11 cellular contexts compared by ENCODE assay signal in the genomic region with DNA sequence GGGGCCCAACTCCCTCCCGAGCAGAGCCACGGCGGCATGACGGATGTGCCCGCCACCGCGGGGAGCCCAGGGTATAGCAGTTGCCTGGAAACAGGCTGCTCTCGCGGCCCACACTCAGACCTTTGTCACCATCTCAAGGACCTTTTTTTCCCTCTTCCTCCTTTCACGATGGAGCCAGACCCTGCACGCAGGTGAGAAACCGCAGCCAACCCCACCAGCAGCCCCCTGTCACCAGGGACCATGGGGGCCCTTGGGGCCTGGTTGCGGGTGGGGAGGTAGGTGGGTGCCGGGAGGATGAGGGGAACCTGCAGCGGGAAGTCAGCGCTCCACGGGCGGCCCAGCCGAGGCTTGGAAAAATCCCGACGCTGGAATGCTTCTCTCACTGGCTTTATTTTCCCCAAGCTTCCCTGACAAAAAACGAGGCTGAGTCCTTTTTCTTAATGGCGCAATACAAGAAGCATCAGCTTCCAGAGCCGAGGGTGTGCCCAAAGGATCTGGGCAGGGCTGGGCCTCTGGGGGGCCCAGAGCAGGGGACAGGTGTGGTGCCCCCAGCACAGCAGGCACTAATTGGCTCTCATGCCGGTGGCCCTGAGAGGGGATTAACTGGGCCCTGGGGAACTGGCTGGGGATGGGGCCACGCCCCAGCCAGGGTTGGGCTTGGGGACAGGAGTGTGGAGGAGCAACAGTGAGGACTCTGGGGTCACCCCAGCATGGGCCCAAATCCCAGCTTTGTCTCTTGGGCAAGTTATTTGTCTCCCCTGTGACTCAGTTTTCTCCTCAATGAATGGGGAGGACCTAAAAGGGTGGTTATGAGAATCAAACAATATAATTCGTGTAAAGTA. TPM values are rescaled to one million over a fixed set of nuclear protein-coding genes. Genes with fewer than 3 reads are reported as not detected.
DNase-seq lines count a peak whose midpoint lies in the region; ATAC-seq and TF ChIP-seq lines count a peak whose summit lies in the region.
"Had no signal": no experiment of that assay in that cellular context is flagged by ENCODE, and none has a peak within 500 bp of the region (broad histone marks: within the 10 kb centered on the region; RNA-seq: fewer than 3 reads in every experiment).

No MANE protein-coding gene starts in this region.

- H3K36me3 Mint-ChIP-seq in activated T-cell treated with anti-CD3 and anti-CD28 coated beads, Interleukin-2, amount 50 U/mL, for 72 hours (ENCODE audit: insufficient read depth in 2 of 2) = no peaks in the 10 kb centered on the region
- H3K36me3 Mint-ChIP-seq in natural killer cell = no peaks in the 10 kb centered on the region

- DNase-seq in NCI-H187 (lab: John Stamatoyannopoulos, UW) = peak; percentile 66 to 74
- DNase-seq in NCI-H187 treated with DMSO at 0.1 percent for 48 hours (lab: John Stamatoyannopoulos, UW) = no peak
- no peak for DNase-seq in activated T-cell treated with anti-CD3 and anti-CD28 coated beads, Interleukin-2, amount 50 U/mL, for 72 hours
- peak; percentile 52 for DNase-seq in natural killer cell
- no peak for DNase-seq in HPDE6-E6E7 (ENCODE audit: extremely low spot score)
- no peak for DNase-seq in SIG-M5 (lab: John Stamatoyannopoulos, UW)
- DNase-seq in lower lobe of right lung = no peak
- DNase-seq: central memory CD4-positive, alpha-beta T cell; stimulated activated CD4-positive, alpha-beta T cell treated with anti-CD3 and anti-CD28 coated beads, Interleukin-2, amount 100 ng/mL, for 48 hours had no signal

- H3K27ac Mint-ChIP-seq in activated T-cell treated with anti-CD3 and anti-CD28 coated beads, Interleukin-2, amount 50 U/mL, for 72 hours = no peak overlapping the region
- peak overlapping the region; percentile 92 to 93 for H3K27ac Mint-ChIP-seq in natural killer cell

- intact Hi-C loops in natural killer cell (cut with micrococcal nuclease) = no loop called here
- intact Hi-C loops in lower lobe of right lung (cut with DNase I) = no loop called here

- no peaks in the 10 kb centered on the region for H3K9me3 Mint-ChIP-seq in activated T-cell treated with anti-CD3 and anti-CD28 coated beads, Interleukin-2, amount 50 U/mL, for 72 hours
- H3K9me3 Mint-ChIP-seq in natural killer cell = no peaks in the 10 kb centered on the region
- H3K9me3 Mint-ChIP-seq: neural crest cell had no signal

- H3K4me1 Mint-ChIP-seq in activated T-cell treated with anti-CD3 and anti-CD28 coated beads, Interleukin-2, amount 50 U/mL, for 72 hours (ENCODE audit: low read depth) = peaks cover 43% of the 10 kb centered on the region
- H3K4me1 Mint-ChIP-seq in natural killer cell = peaks cover 71 to 82% of the 10 kb centered on the region in 2 donors

- peaks cover 26% of the 10 kb centered on the region; the same call in 1 of the 2 replicates for H3K4me1 ChIP-seq in HUES6 (ENCODE audit: control insufficient read depth, insufficient read depth, low read length)
- peaks cover 14% of the 10 kb centered on the region for H3K4me1 ChIP-seq in lower lobe of right lung

- H3K4me3 ChIP-seq in HUES6 (ENCODE audit: low read depth, low read length) (peak overlapping the region; percentile 22; the same call in 1 of the 2 replicates), lower lobe of right lung (no peak overlapping the region)

- H3K27ac ChIP-seq in HUES6 (ENCODE audit: low read depth, low read length) (no peak overlapping the region), lower lobe of right lung (no peak overlapping the region)

- ATAC-seq in activated T-cell treated with anti-CD3 and anti-CD28 coated beads, Interleukin-2, amount 50 U/mL, for 72 hours (replicated peaks in 1 of 2) = peak; percentile 61 to 69
- ATAC-seq in natural killer cell = peak; percentile 67 to 81 (median 76)
- ATAC-seq in lower lobe of right lung = no peak

- H3K9me3 ChIP-seq in HUES6 (ENCODE audit: control insufficient read depth, insufficient read depth, low read depth, low read length) (no peaks in the 10 kb centered on the region), lower lobe of right lung (no peaks in the 10 kb centered on the region)

- no peaks in the 10 kb centered on the region for H3K27me3 Mint-ChIP-seq in activated T-cell treated with anti-CD3 and anti-CD28 coated beads, Interleukin-2, amount 50 U/mL, for 72 hours (ENCODE audit: low read depth)
- no peaks in the 10 kb centered on the region for H3K27me3 Mint-ChIP-seq in natural killer cell (ENCODE audit: low read depth in 2 of 2)

- H3K4me3 Mint-ChIP-seq in activated T-cell treated with anti-CD3 and anti-CD28 coated beads, Interleukin-2, amount 50 U/mL, for 72 hours = peak overlapping the region; percentile 44 to 46
- H3K4me3 Mint-ChIP-seq in natural killer cell = peak overlapping the region; percentile 81
- H3K4me3 Mint-ChIP-seq: neural crest cell had no signal

- H3K36me3 ChIP-seq in HUES6 (ENCODE audit: control insufficient read depth, insufficient read depth, low read length) = no peaks in the 10 kb centered on the region
- no peaks in the 10 kb centered on the region for H3K36me3 ChIP-seq in lower lobe of right lung

- H3K27me3 ChIP-seq in HUES6 (ENCODE audit: control insufficient read depth, insufficient read depth, low read length) (no peaks in the 10 kb centered on the region), lower lobe of right lung (ENCODE audit: low read depth) (no peaks in the 10 kb centered on the region)

- no peak overlapping the region for H3K9ac ChIP-seq in HUES6 (ENCODE audit: low read length)

- TF ChIP-seq CTCF in natural killer cell (IDR thresholded peaks at IDR 0.05) (no peak), lower lobe of right lung (IDR thresholded peaks at IDR 0.05) (no peak)

RNA-seq across cellular contexts. Expression of gene NOL4L, which starts 23.9 kb away (rescaled TPM):
- total RNA-seq in activated T-cell treated with anti-CD3 and anti-CD28 coated beads, Interleukin-2, amount 50 U/mL, for 72 hours = 10 to 100 TPM; 28.2 to 30.0 TPM
- 100 to 1,000 TPM; 101 to 136 (median 114) TPM for total RNA-seq in natural killer cell
- 14.3 TPM for total RNA-seq in lower lobe of right lung

Comparison
In these comparisons a context has a peak if more than half of its experiments do, and no peak if none do; other contexts are left out.
1. DNase-seq: peak in NCI-H187 (2 of 2) and natural killer cell (single experiment); none in NCI-H187 treated with DMSO at 0.1 percent for 48 hours (single experiment), activated T-cell treated with anti-CD3 and anti-CD28 coated beads, Interleukin-2, amount 50 U/mL, for 72 hours (0 of 2), HPDE6-E6E7 (single experiment), SIG-M5 (single experiment) and lower lobe of right lung (single experiment).
2. ATAC-seq: peak in activated T-cell treated with anti-CD3 and anti-CD28 coated beads, Interleukin-2, amount 50 U/mL, for 72 hours (2 of 2) and natural killer cell (3 of 3); none in lower lobe of right lung (0 of 2).